Comparison of ENCODE assay signal across 24 cellular contexts in genomic region chr12:5040368-5040767, GRCh38. TPM values are rescaled to one million over a fixed set of nuclear protein-coding genes. Genes with fewer than 3 reads are reported as not detected.
"Had no signal": no experiment of that assay in that cellular context is flagged by ENCODE, and none has a peak within 500 bp of the region (broad histone marks: within the 10 kb centered on the region; RNA-seq: fewer than 3 reads in every experiment).

No MANE protein-coding gene starts in this region.

- H3K9me3 ChIP-seq: Peyer's patch, SJCRH30 had no signal

- H3K9ac ChIP-seq: KMS-11 had no signal

- DNase-seq: Kasumi-1, NCI-H1092, NCI-H1105 treated with DMSO at 0.1 percent for 48 hours, NCI-H1417 treated with DMSO at 0.1 percent for 48 hours, NCI-H146, NCI-H1694 treated with DMSO at 0.1 percent for 48 hours, NCI-H1930, NCI-H2081, NCI-H2107, NCI-H2227 treated with DMSO at 0.1 percent for 48 hours, NCI-H524, NCI-H748 treated with DMSO at 0.1 percent for 48 hours, OCI-M1, PC-9, Peyer's patch, SHP77 treated with DMSO at 0.1 percent for 48 hours, SJCRH30, T-helper 1 cell had no signal

- H3K4me2 ChIP-seq: KMS-11, PC-9 had no signal

- H3K27ac ChIP-seq: HL-60, KMS-11, PC-9, Peyer's patch, SJCRH30 had no signal

- H3K36me3 ChIP-seq: Peyer's patch, SJCRH30 had no signal

- H3K4me1 ChIP-seq: SJCRH30 had no signal

- H2AFZ ChIP-seq: PC-9 had no signal

- H3K4me3 ChIP-seq: K562, PC-9, Peyer's patch, SJCRH30 had no signal

- H3K27me3 ChIP-seq: SJCRH30 had no signal

RNA-seq across cellular contexts. Expression of gene KCNA5, which starts 3.3 kb away (rescaled TPM):
- total RNA-seq: K562, M059J, NCI-H460, PC-9, RPMI7951, SJCRH30 had no signal
